In genomic region chr21:35097525-35097924, GRCh38 we compare ENCODE assay signal across 1 cellular context.
TF ChIP-seq lines count a peak whose summit lies in the region.

No MANE protein-coding gene starts in this region.

TF ChIP-seq in K562, 482 proteins besides CTCF, POLR2A, EP300 and RAD21:
- TF ChIP-seq ZNF277 (CRISPR knock-in tag; IDR thresholded peaks at IDR 0.05; ENCODE audit: borderline replicate concordance) (no peak), ZFP36 (IDR thresholded peaks at IDR 0.05; ENCODE audit: low read depth, low read length, partially characterized antibody) (peak; percentile 83), SMARCA5 (IDR thresholded peaks at IDR 0.05) (0 out of 2 replicates have a peak, but pooled peaks have one; percentile 55), KDM1A (IDR thresholded peaks at IDR 0.05) (peak; percentile 72 to 83; a peak in 3 of 4 replicates), MBD1 (CRISPR knock-in tag; IDR thresholded peaks at IDR 0.05) (no peak), EP400 (IDR thresholded peaks at IDR 0.05) (0 out of 2 replicates have a peak, but pooled peaks have one; percentile 14), MYC (IDR thresholded peaks at IDR 0.05; ENCODE audit: low read depth, low read length) (no peak), MYC (CRISPR knock-in tag; IDR thresholded peaks at IDR 0.05; ENCODE audit: borderline replicate concordance, low read depth) (no peak), POU5F1 (IDR thresholded peaks at IDR 0.05; ENCODE audit: borderline replicate concordance, low read depth, low read length, partially characterized antibody) (no peak), RBM25 (IDR thresholded peaks at IDR 0.05; ENCODE audit: low read depth, low read length, severe bottlenecking) (peak; percentile 96), BCOR (IDR thresholded peaks at IDR 0.05) (peak; percentile 95), ZNF174 (CRISPR knock-in tag; IDR thresholded peaks at IDR 0.05) (no peak), TCF7 (IDR thresholded peaks at IDR 0.05; ENCODE audit: borderline replicate concordance) (no peak), SP1 (CRISPR knock-in tag; IDR thresholded peaks at IDR 0.05) (no peak), KDM5B (IDR thresholded peaks at IDR 0.05; ENCODE audit: insufficient replicate concordance, low read depth, low read length) (no peak), RCOR1 (IDR thresholded peaks at IDR 0.05; ENCODE audit: borderline replicate concordance in 1 of 2, low read depth in 2 of 2, low read length in 2 of 2) (0 out of 4 replicates have a peak, but pooled peaks of 1 of the 2 experiments have one; percentile 30), CBX3 (IDR thresholded peaks at IDR 0.05; ENCODE audit: borderline replicate concordance in 1 of 2, low read length in 2 of 2) (0 out of 3 replicates have a peak, but pooled peaks of 1 of the 2 experiments have one; percentile 10), ADNP (tag; IDR thresholded peaks at IDR 0.05) (peak; percentile 88), MBD2 (IDR thresholded peaks at IDR 0.05; ENCODE audit: borderline replicate concordance, low read depth) (no peak), GATA2 (CRISPR knock-in tag; IDR thresholded peaks at IDR 0.05) (peak; percentile 46; the same call in 1 of the 2 replicates), HIVEP1 (CRISPR knock-in tag; IDR thresholded peaks at IDR 0.05) (no peak), HDAC2 (IDR thresholded peaks at IDR 0.05) (0 out of 2 replicates have a peak, but pooled peaks have one; percentile 69), CBFA2T2 (conservative IDR thresholded peaks at IDR 0.05) (no peak)
TF ChIP-seq in K562: peak in this region for 11.
